Comparison of ENCODE assay signal across 23 cellular contexts in the genomic region with DNA sequence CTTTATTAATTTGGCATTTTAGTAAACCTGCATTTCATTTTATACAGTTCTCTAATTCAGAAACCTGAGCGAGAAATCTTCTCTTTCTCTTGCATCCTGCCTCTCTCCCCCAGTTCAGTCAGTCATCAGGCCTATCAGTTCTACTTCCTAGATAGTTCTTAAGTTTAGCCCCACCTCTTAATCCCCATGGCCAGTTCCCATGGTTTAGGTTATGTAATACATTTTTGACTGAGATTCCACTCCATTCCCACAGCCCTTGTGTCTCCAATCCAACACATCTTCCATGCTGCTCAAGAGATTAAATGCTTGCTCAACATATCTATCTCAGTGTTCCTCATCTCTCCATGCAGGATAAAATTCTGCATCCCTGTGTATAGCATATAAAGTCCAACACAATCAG.
"Had no signal": no experiment of that assay in that cellular context is flagged by ENCODE, and none has a peak within 500 bp of the region (broad histone marks: within the 10 kb centered on the region; RNA-seq: fewer than 3 reads in every experiment).

No MANE protein-coding gene starts in this region.

- ATAC-seq: activated CD4-positive, alpha-beta T cell treated with anti-CD3 and anti-CD28 coated beads for 36 hours; left colon; natural killer cell; right cardiac atrium; stimulated activated effector memory CD8-positive, alpha-beta T cell treated with anti-CD3 and anti-CD28 coated beads, Interleukin-12 subunit alpha, Interleukin-12 subunit beta, amount 100 ng/mL, for 72 hours had no signal

- H3K27me3 ChIP-seq: vagina had no signal

- DNase-seq: activated CD4-positive, alpha-beta T cell treated with anti-CD3 and anti-CD28 coated beads for 36 hours; activated CD4-positive, alpha-beta T cell treated with anti-CD3 and anti-CD28 coated beads, Interleukin-2, amount 50 U/mL, for 48 hours; activated CD4-positive, CD25-positive, alpha-beta regulatory T cell; activated CD8-positive, alpha-beta memory T cell treated with anti-CD3 and anti-CD28 coated beads, Interleukin-2, amount 50 U/mL, for 4 hours; activated gamma-delta T cell; activated naive CD4-positive, alpha-beta T cell treated with anti-CD3 and anti-CD28 coated beads, Interleukin-2, amount 10 ng/mL, durations not matched to agents 7 days and 5 days; activated naive CD8-positive, alpha-beta T cell treated with anti-CD3 and anti-CD28 coated beads, Interleukin-2, amount 10 ng/mL, durations not matched to agents 7 days and 5 days; activated T-cell treated with anti-CD3 and anti-CD28 coated beads, Interleukin-2, amount 50 U/mL, for 24 hours; amniotic stem cell; cerebellar nuclear complex; cortex of kidney; head of caudate nucleus; hippocampal formation; left colon; midbrain; natural killer cell; right cardiac atrium; stimulated activated CD4-positive, alpha-beta T cell treated with anti-CD3 and anti-CD28 coated beads, Interleukin-12 subunit alpha, Interleukin-12 subunit beta, amount 100 ng/mL, for 4 hours; stimulated activated CD4-positive, alpha-beta T cell treated with anti-CD3 and anti-CD28 coated beads, Interleukin-4, amount 100 ng/mL, for 1 hour; trophoblast cell had no signal

- H3K27ac ChIP-seq: thoracic aorta, vagina had no signal

- H3K9me3 ChIP-seq: thoracic aorta, vagina had no signal

- H3K4me3 ChIP-seq: thoracic aorta, vagina had no signal

- H3K36me3 ChIP-seq: thoracic aorta, vagina had no signal
